In the genomic region with DNA sequence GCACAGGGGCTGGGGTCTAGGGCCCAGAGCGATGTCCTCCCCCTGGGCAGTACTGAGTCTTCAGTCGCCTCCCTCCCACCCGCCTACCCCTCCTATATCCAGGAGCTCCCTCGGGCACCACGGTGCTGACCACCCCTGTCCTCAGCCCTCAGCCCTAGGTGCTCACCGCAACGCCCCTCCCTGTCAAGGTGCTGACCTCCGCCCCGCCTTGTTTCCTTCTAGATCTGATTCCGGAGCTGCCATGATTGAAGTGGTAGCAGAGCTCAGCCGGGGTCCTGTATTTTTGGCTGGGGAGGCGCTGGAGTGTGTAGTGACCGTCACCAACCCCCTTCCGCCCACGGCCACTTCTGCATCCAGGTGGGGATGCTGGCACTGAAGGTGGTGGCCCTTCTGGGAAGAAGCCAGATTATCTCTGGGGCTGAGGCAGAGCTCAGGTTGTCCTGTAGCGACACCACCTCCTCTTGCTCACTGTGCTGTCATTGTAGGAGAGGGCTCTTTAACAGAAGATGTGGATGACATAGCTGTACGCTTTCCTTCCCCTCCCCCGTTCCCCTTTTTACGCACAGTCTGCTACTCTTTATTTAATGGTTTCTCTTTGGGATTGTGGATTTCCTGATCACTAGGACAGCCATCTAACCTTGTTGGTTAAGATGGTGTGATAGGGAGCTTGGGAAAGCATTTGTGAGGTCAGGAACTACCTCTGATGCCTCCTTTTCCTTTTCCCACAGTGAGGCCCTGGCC, we compare ENCODE assay signal across 8 cellular contexts. TPM values are rescaled to one million over a fixed set of nuclear protein-coding genes. Genes with fewer than 3 reads are reported as not detected.
A peak's percentile ranks its signal among the peaks of the same experiment; 100 is the strongest.
DNase-seq lines count a peak whose midpoint lies in the region; ATAC-seq and TF ChIP-seq lines count a peak whose summit lies in the region.

No MANE protein-coding gene starts in this region.

- 2 to 10% (median 5%) methylated on average over 10 to 19 of the region's 19 CpGs for WGBS in spleen, 5 donors

- ATAC-seq in HG02970 (IDR thresholded peaks at IDR 0.05; ENCODE audit: low FRiP score, unreplicated experiment) (peak; percentile 23), RWPE2 (ENCODE audit: low read depth) (peak; percentile 67)

- H3K9ac ChIP-seq in iPS-20b (ENCODE audit: low read depth, low read length) = peak overlapping the region; percentile 82; the same call in 1 of the 2 replicates

- peak overlapping the region; percentile 98 for H3K4me3 ChIP-seq in RWPE2 (ENCODE audit: severe bottlenecking)
- peak overlapping the region; percentile 92 for H3K4me3 ChIP-seq in iPS-20b (ENCODE audit: low read length)
- peak overlapping the region; percentile 63 to 96 (median 80) for H3K4me3 ChIP-seq in spleen

- peak in 1 of 3 donors; percentile 11 for TF ChIP-seq POLR2A in spleen (IDR thresholded peaks at IDR 0.05)

- peaks cover 7% of the 10 kb centered on the region for H3K4me1 ChIP-seq in RWPE2 (ENCODE audit: insufficient read depth, poor library complexity, severe bottlenecking)
- H3K4me1 ChIP-seq in iPS-20b (ENCODE audit: insufficient read depth, low read length) = peaks cover 21% of the 10 kb centered on the region
- peaks cover 34 to 70% (median 52%) of the 10 kb centered on the region in 6 donors for H3K4me1 ChIP-seq in spleen

- peak; percentile 19 for TF ChIP-seq CTCF in RWPE2 (IDR thresholded peaks at IDR 0.05; ENCODE audit: poor library complexity, severe bottlenecking)
- no peak for TF ChIP-seq CTCF in spleen (IDR thresholded peaks at IDR 0.05 in 8 of 11, conservative IDR thresholded peaks at IDR 0.05 in 3 of 11)

- H3K36me3 ChIP-seq in RWPE2 (ENCODE audit: low read depth) = peaks cover 58% of the 10 kb centered on the region
- H3K36me3 ChIP-seq in iPS-20b (ENCODE audit: insufficient read depth, low read depth, low read length) = peaks cover 46% of the 10 kb centered on the region
- H3K36me3 ChIP-seq in spleen = peaks cover 0 to 58% (median 43%) of the 10 kb centered on the region in 6 donors

- H3K27me3 ChIP-seq in RWPE2 (ENCODE audit: insufficient read depth, poor library complexity, severe bottlenecking) = no peaks in the 10 kb centered on the region
- H3K27me3 ChIP-seq in iPS-20b (ENCODE audit: insufficient read depth, low read length) = no peaks in the 10 kb centered on the region
- no peaks in the 10 kb centered on the region for H3K27me3 ChIP-seq in spleen (replicated peaks in 1 of 7)

- H3K27ac ChIP-seq in RWPE2 (ENCODE audit: poor library complexity, severe bottlenecking) = peak overlapping the region; percentile 77
- no peak overlapping the region for H3K27ac ChIP-seq in iPS-20b (ENCODE audit: low read length)
- peak overlapping the region; percentile 89 to 99 (median 93) for H3K27ac ChIP-seq in spleen

- no peaks in the 10 kb centered on the region for H3K9me3 ChIP-seq in RWPE2 (ENCODE audit: severe bottlenecking)
- no peaks in the 10 kb centered on the region for H3K9me3 ChIP-seq in iPS-20b (ENCODE audit: insufficient read depth, low read depth, low read length)
- H3K9me3 ChIP-seq in spleen = no peaks in the 10 kb centered on the region

- intact Hi-C loops in spleen (cut with DNase I; ENCODE audit: low total_unique reads) = loop anchor here (10.0 kb wide), 1 partner anchor 55 kb away; no protein-coding TSS in a partner anchor

- peak; percentile 21 for DNase-seq in NCI-H510A treated with DMSO at 0.1 percent for 48 hours (lab: John Stamatoyannopoulos, UW)
- DNase-seq in NCI-H510A (lab: John Stamatoyannopoulos, UW) = no peak
- DNase-seq in RWPE2 (ENCODE audit: low spot score) = no peak
- DNase-seq in astrocyte of the hippocampus (ENCODE audit: low read depth, low spot score) = peak; percentile 35
- peak; percentile 90 for DNase-seq in spleen
- DNase-seq in inferior parietal cortex (ENCODE audit: extremely low spot score) = no peak

RNA-seq across cellular contexts. Expression of gene RGP1, which starts 0.6 kb away (rescaled TPM):
- total RNA-seq in spleen = 10 to 100 TPM; 19.7 to 29.2 (median 22.0) TPM
- 1 to 10 TPM; 2.2 to 9.5 (median 2.5) TPM for polyA plus RNA-seq in spleen

RNA-seq across cellular contexts. Expression of gene GBA2, which starts 0.7 kb away (rescaled TPM):
- 100 to 1,000 TPM in 1 of 7 donors, 10 to 100 TPM in 6; 70.5 to 111 (median 74.3) TPM for total RNA-seq in spleen
- polyA plus RNA-seq in spleen = 10 to 100 TPM; 22.8 to 40.9 (median 37.9) TPM

RNA-seq across cellular contexts. Expression of gene MSMP, which starts 4.4 kb away (rescaled TPM):
- total RNA-seq in spleen = not detected
- polyA plus RNA-seq in spleen = 1 to 10 TPM in 1 of 3 donors, under 1 TPM in 2; 0.58 to 1.6 (median 0.63) TPM

RNA-seq across cellular contexts. Expression of gene CREB3, which starts 17.2 kb away (rescaled TPM):
- 10 to 100 TPM; 21.8 to 35.9 (median 26.0) TPM for total RNA-seq in spleen
- 10 to 100 TPM; 14.7 to 26.7 (median 20.9) TPM for polyA plus RNA-seq in spleen

RNA-seq across cellular contexts. Expression of gene TLN1, which starts 17.7 kb away (rescaled TPM):
- 100 to 1,000 TPM; 356 to 881 (median 592) TPM for total RNA-seq in spleen
- polyA plus RNA-seq in spleen = 100 to 1,000 TPM in 1 of 3 donors, 10 to 100 TPM in 2; 79.9 to 122 (median 95.5) TPM

Comparison
In these comparisons a context has a peak if more than half of its experiments do, and no peak if none do; other contexts are left out.
1. DNase-seq: peak in NCI-H510A treated with DMSO at 0.1 percent for 48 hours (single experiment), astrocyte of the hippocampus (single experiment) and spleen (single experiment); none in NCI-H510A (single experiment), RWPE2 (single experiment) and inferior parietal cortex (single experiment).
2. Peak in every context shown above with its lines, with median percentiles within 50 percentile points of each other: H3K4me3 ChIP-seq.